In genomic region chr6:108541843-108542795, GRCh38 we compare ENCODE assay signal across 8 cellular contexts. TPM values are rescaled to one million over a fixed set of nuclear protein-coding genes. Genes with fewer than 3 reads are reported as not detected.
DNase-seq lines count a peak whose midpoint lies in the region; ATAC-seq, FAIRE-seq and TF ChIP-seq lines count a peak whose summit lies in the region.

No MANE protein-coding gene starts in this region.

- H3K9me2 ChIP-seq in PC-3 (replicated peaks; ENCODE audit: low read length), result no peaks in the 10 kb centered on the region

- H3K4me1 ChIP-seq in A549 (no peaks in the 10 kb centered on the region), PC-3 (ENCODE audit: insufficient read depth, low read length) (0 out of 2 replicates have a peak, but pooled peaks cover 4% of the 10 kb centered on the region), neural progenitor cell (no peaks in the 10 kb centered on the region), transverse colon (peaks cover 0 to 8% (median 5%) of the 10 kb centered on the region in 4 donors)

- peaks cover 4% of the 10 kb centered on the region for H3K4me1 Mint-ChIP-seq in neural progenitor cell

- TF ChIP-seq RAD21 in A549 (conservative IDR thresholded peaks at IDR 0.05 in 1 of 2, IDR thresholded peaks at IDR 0.05 in 1 of 2), result peak; percentile 92 to 96

- H3K27ac Mint-ChIP-seq in neural progenitor cell, result no peak overlapping the region

- no peaks in the 10 kb centered on the region for H3K36me3 Mint-ChIP-seq in neural progenitor cell

- no peaks in the 10 kb centered on the region for H3K27me3 ChIP-seq in PC-3 (ENCODE audit: low read length)
- no peaks in the 10 kb centered on the region for H3K27me3 ChIP-seq in neural progenitor cell
- no peaks in the 10 kb centered on the region for H3K27me3 ChIP-seq in transverse colon

- H3K79me2 ChIP-seq in PC-3 (ENCODE audit: low read length) (no peaks in the 10 kb centered on the region), neural progenitor cell (ENCODE audit: low read depth) (no peaks in the 10 kb centered on the region)

- H3K27me3 Mint-ChIP-seq in neural progenitor cell (ENCODE audit: insufficient read depth, low read depth), result no peaks in the 10 kb centered on the region

- no peaks in the 10 kb centered on the region for H3F3A ChIP-seq in PC-3 (ENCODE audit: low read length, unreplicated experiment)
- H3F3A ChIP-seq in neural progenitor cell (ENCODE audit: low read depth), result no peaks in the 10 kb centered on the region

- TF ChIP-seq CTCF in A549 (IDR thresholded peaks at IDR 0.05) (peak; percentile 92), PC-3 (conservative IDR thresholded peaks at IDR 0.05; ENCODE audit: low read depth, low read length) (peak; percentile 85), fibroblast of mammary gland (conservative IDR thresholded peaks at IDR 0.05; ENCODE audit: control insufficient read depth, insufficient read depth, low read depth, low read length) (peak; percentile 89), neural progenitor cell (IDR thresholded peaks at IDR 0.05) (peak; percentile 94), transverse colon (IDR thresholded peaks at IDR 0.05) (peak; percentile 79 to 95 (median 83))

- WGBS in A549 (ENCODE audit: missing lambda C conversion rate), result 20% methylated on average over 6 of the region's 6 CpGs
- 6 to 28% methylated on average over 2 to 6 of the region's 6 CpGs for WGBS in transverse colon (ENCODE audit: low coverage in 1 of 2), 2 donors

- in situ Hi-C loops in transverse colon (cut with MboI; ENCODE audit: low pct_ligation_motif_present in 1 of 4, low pct_unique_long_range_greater_than_20kb in 1 of 4, low sequenced_read_pairs in 3 of 4), result loop anchor here (5.0 to 25.0 kb wide), 9 partner anchors 240 to 870 kb away; partner anchors contain the start of genes ARMC2 (in 1 of the 4) and CD164 (in 1 of the 4)

- peaks cover 6% of the 10 kb centered on the region for H3K9me3 Mint-ChIP-seq in neural progenitor cell

- H3K9ac ChIP-seq in PC-3 (ENCODE audit: low read length) (no peak overlapping the region), neural progenitor cell (no peak overlapping the region)

- H3K27ac ChIP-seq in A549 (no peak overlapping the region), PC-3 (ENCODE audit: low read length) (no peak overlapping the region), neural progenitor cell (no peak overlapping the region), transverse colon (peak overlapping the region in 1 of 4 donors; percentile 41)

- no peak overlapping the region for H3K4me3 Mint-ChIP-seq in neural progenitor cell

- H3K4me3 ChIP-seq in A549 (peak overlapping the region; percentile 16; the same call in 2 of the 3 replicates), PC-3 (ENCODE audit: low read length) (peak overlapping the region; percentile 40; the same call in 1 of the 2 replicates), fibroblast of mammary gland (ENCODE audit: control insufficient read depth, low read depth, low read length) (no peak overlapping the region), neural progenitor cell (no peak overlapping the region), transverse colon (no peak overlapping the region)

- TF ChIP-seq EP300 in A549 (IDR thresholded peaks at IDR 0.05), result no peak
- no peak for TF ChIP-seq EP300 in transverse colon (IDR thresholded peaks at IDR 0.05; ENCODE audit: low read depth)

- DNase-seq in A549 (ENCODE audit: low read depth in 1 of 2, low spot score in 1 of 2), result peak; percentile 40 to 73
- no peak for DNase-seq in GM12892 (ENCODE audit: insufficient read length)
- peak; percentile 47 for DNase-seq in KG1 (lab: John Stamatoyannopoulos, UW)
- DNase-seq in PC-3, result peak; percentile 76
- peak; percentile 42 for DNase-seq in activated T-helper 1 cell treated with Interleukin-2 at 50 U/mL for 16 hours (ENCODE audit: low read depth)
- DNase-seq in fibroblast of mammary gland (ENCODE audit: low read depth), result peak; percentile 85
- DNase-seq in neural progenitor cell (ENCODE audit: low spot score), result peak; percentile 82
- DNase-seq in transverse colon, result peak; percentile 83

- H4K20me1 ChIP-seq in PC-3 (ENCODE audit: low read length) (no peaks in the 10 kb centered on the region), neural progenitor cell (ENCODE audit: low read depth) (no peaks in the 10 kb centered on the region)

- peak overlapping the region; percentile 68 for H3K4me2 ChIP-seq in A549
- H3K4me2 ChIP-seq in PC-3 (ENCODE audit: low read length), result peak overlapping the region; percentile 75
- H3K4me2 ChIP-seq in neural progenitor cell, result no peak overlapping the region

- FAIRE-seq in A549 (lab: Jason Lieb, UNC) (no peak), GM12892 (lab: Jason Lieb, UNC) (peak; percentile 97)

- TF ChIP-seq POLR2A in A549 (IDR thresholded peaks at IDR 0.05; ENCODE audit: low read length), result no peak
- TF ChIP-seq POLR2A in GM12892 (IDR thresholded peaks at IDR 0.05; ENCODE audit: low read depth, low read length), result no peak
- no peak for TF ChIP-seq POLR2A in transverse colon (IDR thresholded peaks at IDR 0.05)

- peak; percentile 87 to 95 for ATAC-seq in A549
- peak; percentile 71 for ATAC-seq in PC-3

- CTCF ChIA-PET in A549 (lab: Yijun Ruan, JAX), result interaction anchor here (0.6 to 7.4 kb wide), 34 partner anchors 9 to 1379 kb away, joined by 3 to 79 read pairs (median 4); no protein-coding TSS in a partner anchor
- CTCF ChIA-PET in PC-3 (lab: Charles Lee), result interaction anchor here (0.6 to 2.6 kb wide), 3 partner anchors 226 to 396 kb away, joined by 3 to 20 read pairs (median 3); no protein-coding TSS in a partner anchor

- H3K9me3 ChIP-seq in A549, result 0 out of 3 replicates have a peak, but pooled peaks cover 3% of the 10 kb centered on the region
- no peaks in the 10 kb centered on the region for H3K9me3 ChIP-seq in PC-3 (ENCODE audit: low read length)
- H3K9me3 ChIP-seq in neural progenitor cell (ENCODE audit: low read depth), result peaks cover 7% of the 10 kb centered on the region
- H3K9me3 ChIP-seq in transverse colon, result no peaks in the 10 kb centered on the region

- H3K36me3 ChIP-seq in PC-3 (ENCODE audit: low read depth, low read length), result no peaks in the 10 kb centered on the region
- H3K36me3 ChIP-seq in neural progenitor cell, result no peaks in the 10 kb centered on the region
- H3K36me3 ChIP-seq in transverse colon, result no peaks in the 10 kb centered on the region

- intact Hi-C loops in PC-3 (cut with micrococcal nuclease), result loop anchor here (1.0 to 2.0 kb wide), 4 partner anchors 240 to 531 kb away; no protein-coding TSS in a partner anchor
- intact Hi-C loops in transverse colon (cut with DNase I; ENCODE audit: low total_unique reads), result loop anchor here (5.0 to 10.0 kb wide), 5 partner anchors 240 to 533 kb away; no protein-coding TSS in a partner anchor

- H2AFZ ChIP-seq in PC-3 (ENCODE audit: low read length), result peak overlapping the region; percentile 64
- H2AFZ ChIP-seq in neural progenitor cell (replicated peaks), result peak overlapping the region; percentile 77

- no TSS peak for BruUV-seq in PC-3 (replicated peaks; lab: Mats Ljungman, UMichigan)

- POLR2A ChIA-PET in A549 (lab: Yijun Ruan, JAX) (interaction anchor here (0.6 to 1.0 kb wide), 3 partner anchors 16 to 306 kb away, joined by 3 read pairs; partner anchors contain the start of gene ARMC2), PC-3 (lab: Charles Lee; ENCODE audit: unreplicated experiment) (interaction anchor here (0.6 kb wide), 1 partner anchor 250 kb away, joined by 4 read pairs; no protein-coding TSS in a partner anchor)

TF ChIP-seq in A549, 52 proteins besides CTCF, POLR2A, EP300 and RAD21:
- TF ChIP-seq CBX2 (IDR thresholded peaks at IDR 0.05; ENCODE audit: borderline replicate concordance, low read depth), result no peak
- peak; percentile 94 for TF ChIP-seq SMC3 (IDR thresholded peaks at IDR 0.05)
- TF ChIP-seq KDM1A (IDR thresholded peaks at IDR 0.05; ENCODE audit: low read depth), result no peak
- no peak for TF ChIP-seq BCL3 (IDR thresholded peaks at IDR 0.05)
- no peak for TF ChIP-seq ESRRA (IDR thresholded peaks at IDR 0.05; ENCODE audit: borderline replicate concordance, low read length)
- no peak for TF ChIP-seq MAZ (IDR thresholded peaks at IDR 0.05; ENCODE audit: borderline replicate concordance, low read depth, low read length)
- no peak for TF ChIP-seq CEBPB (IDR thresholded peaks at IDR 0.05)
- no peak for TF ChIP-seq POLR2AphosphoS2 (conservative IDR thresholded peaks at IDR 0.05; ENCODE audit: low read length)
- TF ChIP-seq HES2 (IDR thresholded peaks at IDR 0.05), result no peak
TF ChIP-seq in A549: peak in this region for 1.

RNA-seq across cellular contexts. Expression of gene FOXO3, which starts 18.6 kb away (rescaled TPM):
- polyA plus RNA-seq in A549 (2011; rRNA removed) (7.5 and 10.0 TPM in 2 replicates), A549 (2017; fragmentation: RNase III; extraction: RNeasy Plus Mini Kit Qiagen cat#74134 plus additional on column Dnase treatment) (4.2 to 4.8 TPM (median 4.6 TPM) in 3 replicates)
- polyA plus RNA-seq in A549 (2012; cell fraction: cytosol; rRNA removed), result 3.5 and 5.0 TPM in 2 replicates
- polyA plus RNA-seq in A549 (2012; cell fraction: nucleus; rRNA removed), result 3.4 and 3.7 TPM in 2 replicates
- polyA minus RNA-seq in A549 (2011; rRNA and poly(A)+ RNA removed), result 37.0 and 42.7 TPM in 2 replicates
- 4.8 TPM for polyA plus RNA-seq in GM12892 (2012; ENCODE audit: missing spikeins)
- total RNA-seq in PC-3 (2014; rRNA removed) (12.8 and 19.9 TPM in 2 replicates), neural progenitor cell (ENCODE audit: low replicate concordance) (13.7 and 17.1 TPM in 2 replicates), transverse colon (10 to 100 TPM; 29.9 to 66.1 (median 59.1) TPM)

Comparison
In these comparisons a context has a peak if more than half of its experiments do, and no peak if none do; other contexts are left out.
1. H3K4me3 ChIP-seq: peak in A549 (single experiment) and PC-3 (single experiment); none in fibroblast of mammary gland (single experiment), neural progenitor cell (single experiment) and transverse colon (0 of 4).
2. Peak in every context shown above with its lines, with median percentiles within 50 percentile points of each other: CTCF ChIP-seq.